11 cellular contexts compared by ENCODE assay signal in genomic region chr1:81547912-81548303, GRCh38.
DNase-seq lines count a peak whose midpoint lies in the region; ATAC-seq lines count a peak whose summit lies in the region.
"Had no signal": no experiment of that assay in that cellular context is flagged by ENCODE, and none has a peak within 500 bp of the region (broad histone marks: within the 10 kb centered on the region; RNA-seq: fewer than 3 reads in every experiment).

No MANE protein-coding gene starts in this region.

- H3K4me1 ChIP-seq in HUES6 (ENCODE audit: control insufficient read depth, insufficient read depth, low read length) = peaks cover 64% of the 10 kb centered on the region

- ATAC-seq in Right ventricle myocardium superior (ENCODE audit: poor library complexity) (peak; percentile 36), left cardiac atrium (no peak), HG02798 (IDR thresholded peaks at IDR 0.05; ENCODE audit: poor library complexity, unreplicated experiment) (peak; percentile 51)

- intact Hi-C loops in Right ventricle myocardium superior (cut with DNase I) (loop anchor here (10.0 kb wide), 1 partner anchor 217 kb away; no protein-coding TSS in a partner anchor), left cardiac atrium (cut with DNase I) (no loop called here)

- no peak for DNase-seq in Right ventricle myocardium superior
- no peak for DNase-seq in left cardiac atrium
- DNase-seq in stromal cell of bone marrow (ENCODE audit: low read depth) = peak; percentile 21
- DNase-seq in dermis blood vessel endothelial cell = no peak
- no peak for DNase-seq in activated CD4-positive, alpha-beta T cell treated with anti-CD3 and anti-CD28 coated beads, Interleukin-2, amount 50 U/mL, for 4 hours
- no peak for DNase-seq in DMS79 treated with DMSO at 0.1 percent for 48 hours (lab: John Stamatoyannopoulos, UW)
- DNase-seq: NCI-H774, right cardiac atrium had no signal

- peak overlapping the region; percentile 68 for H3K9ac ChIP-seq in HUES6 (ENCODE audit: low read length)

- no peaks in the 10 kb centered on the region for H3K27me3 ChIP-seq in HUES6 (ENCODE audit: control insufficient read depth, insufficient read depth, low read length)

- peak overlapping the region; percentile 90 for H3K27ac ChIP-seq in HUES6 (ENCODE audit: low read depth, low read length)
- H3K27ac ChIP-seq: VCaP had no signal

- H3K4me3 ChIP-seq in HUES6 (ENCODE audit: low read depth, low read length) = peak overlapping the region; percentile 32

- H3K36me3 ChIP-seq in HUES6 (ENCODE audit: control insufficient read depth, insufficient read depth, low read length) = no peaks in the 10 kb centered on the region

- H3K9me3 ChIP-seq in HUES6 (ENCODE audit: control insufficient read depth, insufficient read depth, low read depth, low read length) = no peaks in the 10 kb centered on the region

Comparison
In these comparisons a context has a peak if more than half of its experiments do, and no peak if none do; other contexts are left out.
1. ATAC-seq: peak in Right ventricle myocardium superior (single experiment) and HG02798 (single experiment); none in left cardiac atrium (0 of 2).